ENCODE assay signal across 8 cellular contexts in the genomic region with DNA sequence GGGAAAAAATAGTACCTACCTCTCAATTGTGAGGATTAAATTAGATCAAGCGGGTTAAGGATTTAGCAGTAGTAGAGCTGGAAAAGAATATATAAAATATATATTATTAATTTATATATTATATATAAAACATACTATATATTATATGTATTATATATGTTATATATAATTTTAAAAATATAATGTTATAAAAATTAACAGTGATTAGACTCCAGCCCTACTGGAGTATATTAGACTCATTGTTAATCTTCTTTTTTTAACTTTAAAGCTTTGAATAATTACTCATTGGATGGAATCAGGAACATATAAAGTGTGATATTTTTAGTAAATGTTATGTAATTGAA. TPM values are rescaled to one million over a fixed set of nuclear protein-coding genes. Genes with fewer than 3 reads are reported as not detected.
DNase-seq lines count a peak whose midpoint lies in the region; ATAC-seq and TF ChIP-seq lines count a peak whose summit lies in the region.

No MANE protein-coding gene starts in this region.

- H3K27ac ChIP-seq in SJSA1: peak overlapping the region; percentile 93; the same call in 1 of the 2 replicates
- peak overlapping the region; percentile 93 to 96 (median 96) for H3K27ac ChIP-seq in esophagus squamous epithelium
- peak overlapping the region; percentile 97 for H3K27ac ChIP-seq in psoas muscle

- H3K36me3 ChIP-seq in SJSA1 (peaks cover 36% of the 10 kb centered on the region), esophagus squamous epithelium (peaks cover 0 to 52% (median 15%) of the 10 kb centered on the region in 3 donors), psoas muscle (ENCODE audit: insufficient read depth in 1 of 2, low read depth in 1 of 2) (peaks cover 0 to 50% of the 10 kb centered on the region in 2 donors)

- H3K9me3 ChIP-seq in SJSA1 (replicated peaks): 0 out of 2 replicates have a peak, but pooled peaks cover 2% of the 10 kb centered on the region
- no peaks in the 10 kb centered on the region for H3K9me3 ChIP-seq in esophagus squamous epithelium
- no peaks in the 10 kb centered on the region for H3K9me3 ChIP-seq in psoas muscle

- DNase-seq in SJSA1 (ENCODE audit: low read depth in 1 of 2, low spot score in 2 of 2) (no peak), esophagus squamous epithelium (lab: John Stamatoyannopoulos, UW) (no peak), psoas muscle (no peak), SK-N-DZ (ENCODE audit: low spot score) (no peak), NCI-H1694 treated with DMSO at 0.1 percent for 48 hours (lab: John Stamatoyannopoulos, UW) (no peak), NCI-H128 (lab: John Stamatoyannopoulos, UW; ENCODE audit: unreplicated experiment) (no peak)

- H3K27me3 ChIP-seq in SJSA1 (replicated peaks) (no peaks in the 10 kb centered on the region), esophagus squamous epithelium (no peaks in the 10 kb centered on the region), psoas muscle (ENCODE audit: insufficient read depth in 3 of 3, low read length in 2 of 3) (no peaks in the 10 kb centered on the region)

- H3K4me3 ChIP-seq in SJSA1 (peak overlapping the region; percentile 71), esophagus squamous epithelium (peak overlapping the region in 2 of 4 donors; percentile 61 to 82), psoas muscle (peak overlapping the region; percentile 92)

- TF ChIP-seq POLR2A in esophagus squamous epithelium (IDR thresholded peaks at IDR 0.05): no peak

- intact Hi-C loops in esophagus squamous epithelium (cut with DNase I): no loop called here
- intact Hi-C loops in psoas muscle (cut with DNase I): loop anchor here (5.0 kb wide), 1 partner anchor 225 kb away; a partner anchor contains a TSS

- H3K4me1 ChIP-seq in SJSA1 (replicated peaks): peaks cover 13% of the 10 kb centered on the region
- H3K4me1 ChIP-seq in esophagus squamous epithelium: peaks cover 17 to 51% (median 35%) of the 10 kb centered on the region in 3 donors
- H3K4me1 ChIP-seq in psoas muscle: peaks cover 9% of the 10 kb centered on the region

- WGBS in esophagus squamous epithelium, 2 donors: 36 to 44% methylated on average over 1 of the region's 1 CpG
- 52 to 70% (median 58%) methylated on average over 1 of the region's 1 CpG for WGBS in psoas muscle, 3 donors

- ATAC-seq in GM18870 (IDR thresholded peaks at IDR 0.05; ENCODE audit: unreplicated experiment) (peak; percentile 6), psoas muscle (no peak), HG03025 (IDR thresholded peaks at IDR 0.05; ENCODE audit: low FRiP score, unreplicated experiment) (no peak)

- TF ChIP-seq CTCF in esophagus squamous epithelium (IDR thresholded peaks at IDR 0.05) (no peak), psoas muscle (IDR thresholded peaks at IDR 0.05) (no peak)

RNA-seq across cellular contexts. Expression of a gene that starts 0.4 kb away (rescaled TPM):
- total RNA-seq in SJSA1 (2014; rRNA removed; shearing (Covaris generic)): 52.7 and 55.5 TPM in 2 replicates
- total RNA-seq in esophagus squamous epithelium (10 to 100 TPM; 50.2 to 79.9 (median 60.9) TPM), psoas muscle (10 to 100 TPM; 35.2 to 68.8 (median 49.7) TPM)
- polyA plus RNA-seq in psoas muscle: 10 to 100 TPM; 40.9 to 81.3 (median 77.7) TPM
- polyA plus RNA-seq in SK-N-DZ (2014; cell fraction: cytosol; rRNA removed): 87.1 and 125 TPM in 2 replicates
- polyA plus RNA-seq in SK-N-DZ (2014; cell fraction: nucleus; rRNA removed): 44.0 and 57.4 TPM in 2 replicates

RNA-seq across cellular contexts. Expression of a gene that starts 0.6 kb away (rescaled TPM):
- total RNA-seq in SJSA1 (2014; rRNA removed; shearing (Covaris generic)): 18.1 and 24.3 TPM in 2 replicates
- 10 to 100 TPM; 12.9 to 26.5 (median 22.7) TPM for total RNA-seq in esophagus squamous epithelium
- 10 to 100 TPM; 17.7 to 23.6 (median 18.4) TPM for total RNA-seq in psoas muscle
- 10 to 100 TPM; 19.4 to 30.1 (median 23.6) TPM for polyA plus RNA-seq in psoas muscle
- polyA plus RNA-seq in SK-N-DZ (2014; cell fraction: cytosol; rRNA removed): 26.0 and 43.3 TPM in 2 replicates
- polyA plus RNA-seq in SK-N-DZ (2014; cell fraction: nucleus; rRNA removed): 59.4 and 69.5 TPM in 2 replicates

RNA-seq across cellular contexts. Expression of a gene that starts 9.9 kb away (rescaled TPM):
- not detected in 2 replicates for total RNA-seq in SJSA1 (2014; rRNA removed; shearing (Covaris generic))
- total RNA-seq in esophagus squamous epithelium (not detected), psoas muscle (not detected)
- polyA plus RNA-seq in psoas muscle: not detected
- not detected in 2 replicates for polyA plus RNA-seq in SK-N-DZ (2014; cell fraction: cytosol; rRNA removed)
- not detected in 2 replicates for polyA plus RNA-seq in SK-N-DZ (2014; cell fraction: nucleus; rRNA removed)

RNA-seq across cellular contexts. Expression of a gene that starts 24.1 kb away (rescaled TPM):
- not detected in 2 replicates for total RNA-seq in SJSA1 (2014; rRNA removed; shearing (Covaris generic))
- total RNA-seq in esophagus squamous epithelium (1 to 10 TPM in 3 of 4 donors, not detected in 1; 1.1 to 4.4 (median 2.1) TPM), psoas muscle (under 1 TPM; 0.32 to 0.68 (median 0.51) TPM)
- polyA plus RNA-seq in psoas muscle: under 1 TPM; 0.16 to 0.24 (median 0.17) TPM
- polyA plus RNA-seq in SK-N-DZ (2014; cell fraction: cytosol; rRNA removed): not detected in 2 replicates
- not detected in 2 replicates for polyA plus RNA-seq in SK-N-DZ (2014; cell fraction: nucleus; rRNA removed)

RNA-seq across cellular contexts. Expression of a gene that starts 53.9 kb away (rescaled TPM):
- not detected in 2 replicates for total RNA-seq in SJSA1 (2014; rRNA removed; shearing (Covaris generic))
- total RNA-seq in esophagus squamous epithelium (10 to 100 TPM; 23.7 to 71.1 (median 28.0) TPM), psoas muscle (1 to 10 TPM in 1 of 4 donors, under 1 TPM in 2, not detected in 1; 0.49 to 2.7 (median 0.99) TPM)
- polyA plus RNA-seq in psoas muscle: under 1 TPM; 0.21 to 0.46 (median 0.32) TPM
- polyA plus RNA-seq in SK-N-DZ (2014; cell fraction: cytosol; rRNA removed): not detected in 2 replicates
- not detected in 2 replicates for polyA plus RNA-seq in SK-N-DZ (2014; cell fraction: nucleus; rRNA removed)
